ENCODE assay signal across 8 cellular contexts in the genomic region with DNA sequence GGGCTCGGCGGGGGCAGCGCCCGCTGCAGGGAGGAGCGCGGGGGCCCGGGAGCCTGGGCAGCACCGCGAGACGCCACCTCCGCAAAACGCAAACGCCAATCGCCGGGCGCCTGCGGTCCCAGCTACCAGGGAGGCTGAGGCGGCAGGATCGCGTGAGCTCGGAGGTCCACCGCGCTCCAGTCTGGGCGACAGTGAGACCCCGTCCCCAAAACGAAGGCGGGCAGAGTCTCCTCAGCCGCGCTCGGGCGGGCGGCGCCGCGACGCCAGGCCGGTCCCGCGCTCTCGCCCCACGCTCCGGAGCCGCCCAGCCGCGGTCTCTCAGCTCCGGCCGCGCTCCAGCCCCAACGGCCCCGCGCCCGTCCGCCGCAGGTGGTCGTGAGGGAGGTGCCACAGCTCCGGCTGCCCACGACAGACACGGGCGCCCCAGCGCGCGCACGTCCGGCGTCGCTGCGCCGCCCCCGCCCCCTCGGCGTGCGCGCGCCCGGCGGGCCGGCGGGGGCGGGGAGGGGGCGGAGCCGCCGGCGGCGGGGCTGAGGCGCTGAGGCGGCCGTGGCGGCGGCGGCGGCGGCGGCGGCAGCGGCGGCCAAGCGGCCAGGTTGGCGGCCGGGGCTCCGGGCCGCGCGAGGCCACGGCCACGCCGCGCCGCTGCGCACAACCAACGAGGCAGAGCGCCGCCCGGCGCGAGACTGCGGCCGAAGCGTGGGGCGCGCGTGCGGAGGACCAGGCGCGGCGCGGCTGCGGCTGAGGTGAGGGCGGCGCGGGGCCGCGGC. TPM values are rescaled to one million over a fixed set of nuclear protein-coding genes. Genes with fewer than 3 reads are reported as not detected.
A peak's percentile ranks its signal among the peaks of the same experiment; 100 is the strongest.
DNase-seq lines count a peak whose midpoint lies in the region; ATAC-seq and TF ChIP-seq lines count a peak whose summit lies in the region.

Gene ADARB1, plus strand, starts transcription at position 533 of the 770 bp plus-strand sequence. CDS start 97,077 bp downstream, outside the sequence.

- peaks cover 37% of the 10 kb centered on the region for H3K4me1 Mint-ChIP-seq in T-helper 1 cell treated with Interleukin-12 subunit alpha and Interleukin-12 subunit beta and Interleukin-4 antibody, amounts not matched to agents 30 μg/mL and 1 μg/mL, for 36 hours (ENCODE audit: low read depth)

- H3K4me3 Mint-ChIP-seq in T-helper 1 cell treated with Interleukin-12 subunit alpha and Interleukin-12 subunit beta and Interleukin-4 antibody, amounts not matched to agents 30 μg/mL and 1 μg/mL, for 36 hours, result peak within 1 kb of the TSS; percentile 100

- H3K27ac Mint-ChIP-seq in T-helper 1 cell treated with Interleukin-12 subunit alpha and Interleukin-12 subunit beta and Interleukin-4 antibody, amounts not matched to agents 30 μg/mL and 1 μg/mL, for 36 hours, result peak within 1 kb of the TSS; percentile 97

- TF ChIP-seq CTCF in AG09309 (IDR thresholded peaks at IDR 0.05; ENCODE audit: control insufficient read depth, insufficient read depth, low read depth, low read length, missing control alignments), result no peak
- TF ChIP-seq CTCF in prostate gland (IDR thresholded peaks at IDR 0.05), result no peak

- DNase-seq in AG09309 (ENCODE audit: low read depth) (no peak), HuH-7.5 (ENCODE audit: low spot score) (peak; percentile 85), amygdala (lab: John Stamatoyannopoulos, UW) (peak in 29 of 56 donors; percentile 14 to 68 (median 43)), left ventricle myocardium superior (peak; percentile 85), prostate gland (ENCODE audit: low spot score) (peak; percentile 44), OCI-M2 (lab: John Stamatoyannopoulos, UW; ENCODE audit: unreplicated experiment) (no peak)

- H3K36me3 ChIP-seq in prostate gland, result no peaks in the 10 kb centered on the region

- no peaks in the 10 kb centered on the region for H3K9me3 ChIP-seq in prostate gland

- H3K4me3 ChIP-seq in AG09309 (ENCODE audit: control insufficient read depth, low read depth, low read length) (peak within 1 kb of the TSS; percentile 75), prostate gland (peak within 1 kb of the TSS; percentile 88 to 99)

- H3K36me3 Mint-ChIP-seq in T-helper 1 cell treated with Interleukin-12 subunit alpha and Interleukin-12 subunit beta and Interleukin-4 antibody, amounts not matched to agents 30 μg/mL and 1 μg/mL, for 36 hours (ENCODE audit: low read depth), result peaks cover 5% of the 10 kb centered on the region

- 1% methylated on average over 75 of the region's 132 CpGs for WGBS in prostate gland

- TF ChIP-seq POLR2A in prostate gland (IDR thresholded peaks at IDR 0.05), result peak; percentile 27

- H3K9me3 Mint-ChIP-seq in T-helper 1 cell treated with Interleukin-12 subunit alpha and Interleukin-12 subunit beta and Interleukin-4 antibody, amounts not matched to agents 30 μg/mL and 1 μg/mL, for 36 hours, result no peaks in the 10 kb centered on the region

- H3K27ac ChIP-seq in prostate gland, result peak within 1 kb of the TSS; percentile 89 to 96

- H3K27me3 Mint-ChIP-seq in T-helper 1 cell treated with Interleukin-12 subunit alpha and Interleukin-12 subunit beta and Interleukin-4 antibody, amounts not matched to agents 30 μg/mL and 1 μg/mL, for 36 hours (ENCODE audit: low read depth), result peaks cover 4% of the 10 kb centered on the region

- H3K4me1 ChIP-seq in prostate gland (replicated peaks), result no peaks in the 10 kb centered on the region

- intact Hi-C loops in left ventricle myocardium superior (cut with micrococcal nuclease), result loop anchor here (10.0 kb wide), 1 partner anchor 61 kb away; no protein-coding TSS in a partner anchor
- intact Hi-C loops in prostate gland (cut with DNase I), result loop anchor here (5.0 kb wide), 1 partner anchor 38 kb away; no protein-coding TSS in a partner anchor

- peak; percentile 72 for ATAC-seq in GM19023 (IDR thresholded peaks at IDR 0.05; ENCODE audit: unreplicated experiment)
- ATAC-seq in left ventricle myocardium superior, result peak; percentile 83

- H3K27me3 ChIP-seq in prostate gland (replicated peaks; ENCODE audit: insufficient read depth), result no peaks in the 10 kb centered on the region

RNA-seq across cellular contexts. Expression of gene ADARB1, which starts in this region (rescaled TPM):
- 13.6 TPM for total RNA-seq in left ventricle myocardium superior
- total RNA-seq in prostate gland, result 10 to 100 TPM; 21.0 to 30.9 TPM

Comparison
In these comparisons a context has a peak if more than half of its experiments do, and no peak if none do; other contexts are left out.
1. DNase-seq: peak in HuH-7.5 (single experiment), amygdala (29 of 56), left ventricle myocardium superior (single experiment) and prostate gland (single experiment); none in AG09309 (single experiment) and OCI-M2 (single experiment).